20 cellular contexts compared by ENCODE assay signal in the genomic region with DNA sequence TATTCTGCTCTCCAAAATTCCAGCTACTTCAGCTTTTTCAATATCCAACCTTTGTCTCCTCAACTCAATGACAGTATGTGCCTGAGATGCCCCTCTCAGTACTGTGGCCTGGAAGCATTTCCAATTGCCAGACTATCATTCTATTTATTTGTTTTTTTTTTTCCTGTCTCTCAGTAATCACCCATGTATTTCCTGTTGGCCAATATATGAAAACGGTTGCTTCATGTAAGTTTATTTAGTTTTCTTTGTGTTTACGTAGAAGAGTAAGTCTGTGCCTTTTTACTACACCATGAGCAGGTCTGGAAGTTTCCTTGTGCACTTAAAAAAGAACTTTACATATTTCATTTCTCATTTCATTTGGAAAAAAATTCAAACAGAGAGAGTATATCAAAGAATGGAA.
DNase-seq lines count a peak whose midpoint lies in the region; ATAC-seq and TF ChIP-seq lines count a peak whose summit lies in the region.
"Had no signal": no experiment of that assay in that cellular context is flagged by ENCODE, and none has a peak within 500 bp of the region (broad histone marks: within the 10 kb centered on the region; RNA-seq: fewer than 3 reads in every experiment).

No MANE protein-coding gene starts in this region.

- H4K91ac ChIP-seq in mesenchymal stem cell (ENCODE audit: low read length) = no peak overlapping the region

- H3K27me3 ChIP-seq in breast epithelium = peaks cover 0 to 4% of the 10 kb centered on the region in 2 donors
- no peaks in the 10 kb centered on the region for H3K27me3 ChIP-seq in mesenchymal stem cell (ENCODE audit: control insufficient read depth in 1 of 2, insufficient read depth in 1 of 2, low read length in 2 of 2)
- H3K27me3 ChIP-seq: BE2C had no signal

- H3K27ac Mint-ChIP-seq in MCF 10A (ENCODE audit: low read depth, unreplicated experiment) = peak overlapping the region; percentile 14
- H3K27ac Mint-ChIP-seq: CD14-positive monocyte; CD4-positive, alpha-beta T cell; CD8-positive, alpha-beta memory T cell had no signal

- no peak overlapping the region for H2BK5ac ChIP-seq in mesenchymal stem cell (ENCODE audit: low read depth, low read length, poor library complexity, severe bottlenecking)

- H3K36me3 Mint-ChIP-seq in MCF 10A (ENCODE audit: insufficient read depth, unreplicated experiment) = no peaks in the 10 kb centered on the region
- H3K36me3 Mint-ChIP-seq: CD14-positive monocyte; CD8-positive, alpha-beta memory T cell had no signal

- no peak overlapping the region for H3K4ac ChIP-seq in mesenchymal stem cell (ENCODE audit: low read depth in 1 of 2, low read length in 2 of 2)

- H2BK12ac ChIP-seq in mesenchymal stem cell (ENCODE audit: low read length in 2 of 2) = no peak overlapping the region

- TF ChIP-seq CTCF in MCF 10A (IDR thresholded peaks at IDR 0.05; ENCODE audit: unreplicated experiment) = no peak
- TF ChIP-seq CTCF in breast epithelium (IDR thresholded peaks at IDR 0.05) = no peak
- no peak for TF ChIP-seq CTCF in fibroblast of pulmonary artery (IDR thresholded peaks at IDR 0.05; ENCODE audit: low read length, missing control alignments)

- no peak overlapping the region for H3K4me3 ChIP-seq in breast epithelium
- no peak overlapping the region for H3K4me3 ChIP-seq in fibroblast of pulmonary artery (replicated peaks; ENCODE audit: low read depth, low read length)
- H3K4me3 ChIP-seq in mesenchymal stem cell (ENCODE audit: insufficient read depth in 1 of 2, low read depth in 1 of 2, low read length in 2 of 2) = no peak overlapping the region
- H3K4me3 ChIP-seq: BLaER1 treated with 17β-estradiol and CSF1 and Interleukin-3, amounts not matched to agents 10 nM and 100 nM; GM23248 had no signal

- no peak overlapping the region for H3K4me3 Mint-ChIP-seq in MCF 10A (ENCODE audit: unreplicated experiment)
- H3K4me3 Mint-ChIP-seq: CD14-positive monocyte; CD4-positive, alpha-beta T cell; CD8-positive, alpha-beta memory T cell had no signal

- DNase-seq in MCF 10A (ENCODE audit: unreplicated experiment) (peak; percentile 53), breast epithelium (ENCODE audit: low spot score in 2 of 2) (no peak), fibroblast of pulmonary artery (ENCODE audit: low read depth) (peak; percentile 0), mesenchymal stem cell (peak; percentile 59), GM19240 (ENCODE audit: insufficient read length, low spot score) (no peak)
- DNase-seq: ACHN; AML-193; BE2C; CD4-positive, alpha-beta T cell; CD8-positive, alpha-beta memory T cell; DMS53; DMS79 treated with DMSO at 0.1 percent for 48 hours; GF-D8; GM23248; H7; HCEC 1CT had no signal

- H3K14ac ChIP-seq in mesenchymal stem cell (ENCODE audit: low read length in 2 of 2) = no peak overlapping the region

- H3K79me1 ChIP-seq in mesenchymal stem cell (replicated peaks; ENCODE audit: low read length, poor library complexity, severe bottlenecking) = no peaks in the 10 kb centered on the region

- H3K4me1 Mint-ChIP-seq in MCF 10A (ENCODE audit: insufficient read depth, unreplicated experiment) = peaks cover 24% of the 10 kb centered on the region
- H3K4me1 Mint-ChIP-seq: CD14-positive monocyte; CD8-positive, alpha-beta memory T cell had no signal

- intact Hi-C loops in MCF 10A (cut with micrococcal nuclease) = no loop called here
- intact Hi-C loops in breast epithelium (cut with DNase I; ENCODE audit: low total_unique reads) = no loop called here

- H3K27ac ChIP-seq in breast epithelium (no peak overlapping the region), mesenchymal stem cell (ENCODE audit: low read length, poor library complexity, severe bottlenecking) (no peak overlapping the region)
- H3K27ac ChIP-seq: 22Rv1; BLaER1 treated with 17β-estradiol and CSF1 and Interleukin-3, amounts not matched to agents 10 nM and 100 nM; GM23248 had no signal

- CTCF ChIA-PET in MCF 10A (lab: Yijun Ruan, JAX) = no interaction called here

- no peak overlapping the region for H3K9ac ChIP-seq in mesenchymal stem cell (ENCODE audit: low read length)
- H3K9ac ChIP-seq: BLaER1 treated with 17β-estradiol and CSF1 and Interleukin-3, amounts not matched to agents 10 nM and 100 nM; GM23248 had no signal

- H2AK5ac ChIP-seq in mesenchymal stem cell (ENCODE audit: low read length, severe bottlenecking) = no peak overlapping the region

- no peak overlapping the region for H2BK15ac ChIP-seq in mesenchymal stem cell (ENCODE audit: low read depth, poor library complexity, severe bottlenecking)

- no peaks in the 10 kb centered on the region for H3K27me3 Mint-ChIP-seq in MCF 10A (ENCODE audit: insufficient read depth, unreplicated experiment)
- H3K27me3 Mint-ChIP-seq: CD4-positive, alpha-beta T cell; CD8-positive, alpha-beta memory T cell had no signal

- H3K9me3 ChIP-seq in breast epithelium (no peaks in the 10 kb centered on the region), mesenchymal stem cell (ENCODE audit: control insufficient read depth, low read length) (no peaks in the 10 kb centered on the region)
- H3K9me3 ChIP-seq: BE2C; BLaER1 treated with 17β-estradiol and CSF1 and Interleukin-3, amounts not matched to agents 10 nM and 100 nM had no signal

- H3K4me2 ChIP-seq in mesenchymal stem cell (ENCODE audit: low read length, poor library complexity, severe bottlenecking) = no peak overlapping the region
- H3K4me2 ChIP-seq: BLaER1 treated with 17β-estradiol and CSF1 and Interleukin-3, amounts not matched to agents 10 nM and 100 nM had no signal

- H3K18ac ChIP-seq in mesenchymal stem cell (ENCODE audit: low read depth in 1 of 2, low read length in 2 of 2) = no peak overlapping the region

- ATAC-seq in GM19395 (IDR thresholded peaks at IDR 0.05; ENCODE audit: unreplicated experiment) = no peak

- H3K36me3 ChIP-seq in breast epithelium = no peaks in the 10 kb centered on the region
- no peaks in the 10 kb centered on the region for H3K36me3 ChIP-seq in mesenchymal stem cell (ENCODE audit: control insufficient read depth in 1 of 2, insufficient read depth in 2 of 2, low read depth in 1 of 2, low read length in 2 of 2)
- H3K36me3 ChIP-seq: BE2C; BLaER1 treated with 17β-estradiol and CSF1 and Interleukin-3, amounts not matched to agents 10 nM and 100 nM had no signal

- TF ChIP-seq POLR2A in breast epithelium (IDR thresholded peaks at IDR 0.05) = no peak

- no CpG with 5 or more reads among the region's 2 CpGs for WGBS in mesenchymal stem cell

- BruUV-seq in MCF 10A (replicated peaks; lab: Mats Ljungman, UMichigan) = no TSS peak

- POLR2A ChIA-PET in MCF 10A (lab: Yijun Ruan, JAX) = no interaction called here

- no peak overlapping the region for H4K8ac ChIP-seq in mesenchymal stem cell (ENCODE audit: low read length)

- H2BK120ac ChIP-seq in mesenchymal stem cell (ENCODE audit: low read depth, low read length) = no peak overlapping the region

- no peaks in the 10 kb centered on the region for H3K9me3 Mint-ChIP-seq in MCF 10A (ENCODE audit: unreplicated experiment)
- H3K9me3 Mint-ChIP-seq: CD14-positive monocyte had no signal

- H3K4me1 ChIP-seq in breast epithelium = no peaks in the 10 kb centered on the region
- no peaks in the 10 kb centered on the region for H3K4me1 ChIP-seq in mesenchymal stem cell (ENCODE audit: control insufficient read depth, insufficient read depth, low read depth, low read length)
- H3K4me1 ChIP-seq: BE2C; BLaER1 treated with 17β-estradiol and CSF1 and Interleukin-3, amounts not matched to agents 10 nM and 100 nM had no signal

- no peak overlapping the region for H3K23ac ChIP-seq in mesenchymal stem cell (ENCODE audit: low read length in 2 of 2)

- H2AFZ ChIP-seq in mesenchymal stem cell (ENCODE audit: low read depth, low read length) = no peak overlapping the region
- H2AFZ ChIP-seq: GM23248 had no signal

Comparison
In these comparisons a context has a peak if more than half of its experiments do, and no peak if none do; other contexts are left out.
1. DNase-seq: peak in MCF 10A (single experiment), fibroblast of pulmonary artery (single experiment) and mesenchymal stem cell (single experiment); none in breast epithelium (0 of 2) and GM19240 (single experiment).